In genomic region chr16:67389911-67390815, GRCh38 we compare ENCODE assay signal across 13 cellular contexts. TPM values are rescaled to one million over a fixed set of nuclear protein-coding genes. Genes with fewer than 3 reads are reported as not detected.
DNase-seq lines count a peak whose midpoint lies in the region; TF ChIP-seq lines count a peak whose summit lies in the region.
"Had no signal": no experiment of that assay in that cellular context is flagged by ENCODE, and none has a peak within 500 bp of the region (broad histone marks: within the 10 kb centered on the region; RNA-seq: fewer than 3 reads in every experiment).

No MANE protein-coding gene starts in this region.

- H3K9me2 ChIP-seq in Karpas-422 (replicated peaks; ENCODE audit: insufficient read depth, low read length): no peaks in the 10 kb centered on the region

- H3K27me3 ChIP-seq in left ventricle myocardium inferior (ENCODE audit: low read depth): peaks cover 17% of the 10 kb centered on the region
- no peaks in the 10 kb centered on the region for H3K27me3 ChIP-seq in Karpas-422 (ENCODE audit: low read length)
- H3K27me3 ChIP-seq: SJSA1 had no signal

- H3K36me3 ChIP-seq in left ventricle myocardium inferior: no peaks in the 10 kb centered on the region
- H3K36me3 ChIP-seq in Karpas-422 (ENCODE audit: insufficient read depth, low read length): no peaks in the 10 kb centered on the region
- H3K36me3 ChIP-seq: SJSA1 had no signal

- H4K20me1 ChIP-seq in Karpas-422 (ENCODE audit: insufficient read depth, low read depth, low read length): no peaks in the 10 kb centered on the region

- H3K4me1 ChIP-seq in left ventricle myocardium inferior: peaks cover 41% of the 10 kb centered on the region
- no peaks in the 10 kb centered on the region for H3K4me1 ChIP-seq in Karpas-422 (ENCODE audit: low read length)

- peak; percentile 95 for DNase-seq in CD1c-positive myeloid dendritic cell (ENCODE audit: extremely low spot score)
- peak; percentile 78 for DNase-seq in SIG-M5 treated with dmso at 0.1 percent for 504 hours (lab: John Stamatoyannopoulos, UW; ENCODE audit: unreplicated experiment)
- peak; percentile 46 for DNase-seq in left ventricle myocardium inferior
- peak in 43 of 56 donors; percentile 17 to 76 (median 50) for DNase-seq in nucleus accumbens (lab: John Stamatoyannopoulos, UW)
- no peak for DNase-seq in COLO668 (lab: John Stamatoyannopoulos, UW; ENCODE audit: unreplicated experiment)
- no peak for DNase-seq in NCI-H2196 treated with DMSO at 0.1 percent for 48 hours (lab: John Stamatoyannopoulos, UW; ENCODE audit: unreplicated experiment)
- no peak for DNase-seq in NCI-H526 treated with DMSO at 0.1 percent for 48 hours (lab: John Stamatoyannopoulos, UW)
- no peak for DNase-seq in Karpas-422
- DNase-seq: NCI-H524 treated with DMSO at 0.1 percent for 48 hours had no signal

- no peak overlapping the region for H3K9ac ChIP-seq in Karpas-422 (ENCODE audit: low read length)

- no peak for TF ChIP-seq CTCF in left ventricle myocardium inferior (IDR thresholded peaks at IDR 0.05; ENCODE audit: borderline replicate concordance)

- H3K79me2 ChIP-seq in Karpas-422 (ENCODE audit: low read length): no peaks in the 10 kb centered on the region

- H3K4me3 ChIP-seq in left ventricle myocardium inferior: no peak overlapping the region
- no peak overlapping the region for H3K4me3 ChIP-seq in Karpas-422 (ENCODE audit: low read length)
- H3K4me3 ChIP-seq: SJSA1 had no signal

- H3K27ac ChIP-seq in left ventricle myocardium inferior (replicated peaks) (no peak overlapping the region), Karpas-422 (ENCODE audit: low read length) (no peak overlapping the region)
- H3K27ac ChIP-seq: C4-2B, epithelial cell of prostate, SJSA1 had no signal

- H3K9me3 ChIP-seq in left ventricle myocardium inferior (replicated peaks) (no peaks in the 10 kb centered on the region), Karpas-422 (ENCODE audit: low read length) (no peaks in the 10 kb centered on the region)
- H3K9me3 ChIP-seq: SJSA1 had no signal

- intact Hi-C loops in left ventricle myocardium inferior (cut with micrococcal nuclease): no loop called here

- H3K4me2 ChIP-seq in Karpas-422 (ENCODE audit: low read depth, low read length, poor library complexity, severe bottlenecking): no peak overlapping the region

- H2AFZ ChIP-seq in Karpas-422 (ENCODE audit: low read length): no peak overlapping the region

RNA-seq across cellular contexts. Expression of gene TPPP3, which starts 3.1 kb away (rescaled TPM):
- 15.5 TPM for total RNA-seq in left ventricle myocardium inferior
- total RNA-seq in Karpas-422 (2014; rRNA removed; shearing (Covaris generic); ENCODE audit: low replicate concordance): not detected in 2 replicates
- total RNA-seq: activated T-helper 1 cell treated with anti-CD3 and anti-CD28 coated beads, Interleukin-12 subunit alpha, Interleukin-12 subunit beta, Interleukin-2, Interleukin-4 antibody, amounts not matched to agents 30 ng/mL and 10 ng/mL and 1 ng/mL, durations not matched to agents 14 hours and 24 hours and 36 hours; SJSA1 had no signal

RNA-seq across cellular contexts. Expression of gene ZDHHC1, which starts 26.1 kb away (rescaled TPM):
- total RNA-seq in left ventricle myocardium inferior: 2.9 TPM
- 0.11 TPM in 1 of 2 replicates, not detected in the other for total RNA-seq in Karpas-422 (2014; rRNA removed; shearing (Covaris generic); ENCODE audit: low replicate concordance)

RNA-seq across cellular contexts. Expression of gene HSD11B2, which starts 40.8 kb away (rescaled TPM):
- total RNA-seq in left ventricle myocardium inferior: 0.99 TPM
- not detected in 2 replicates for total RNA-seq in Karpas-422 (2014; rRNA removed; shearing (Covaris generic); ENCODE audit: low replicate concordance)
- total RNA-seq: SJSA1 had no signal

Comparison
In these comparisons a context has a peak if more than half of its experiments do, and no peak if none do; other contexts are left out.
1. DNase-seq: peak in CD1c-positive myeloid dendritic cell (single experiment), SIG-M5 treated with dmso at 0.1 percent for 504 hours (single experiment), left ventricle myocardium inferior (single experiment) and nucleus accumbens (43 of 56); none in COLO668 (single experiment), NCI-H2196 treated with DMSO at 0.1 percent for 48 hours (single experiment), NCI-H526 treated with DMSO at 0.1 percent for 48 hours (single experiment) and Karpas-422 (single experiment).
2. RNA of gene TPPP3, which starts 3.1 kb away (total RNA-seq): 15.5 TPM in left ventricle myocardium inferior (single experiment); not detected in Karpas-422; every median in the first group is over 10 times any median in the second.